29 cellular contexts compared by ENCODE assay signal in the genomic region with DNA sequence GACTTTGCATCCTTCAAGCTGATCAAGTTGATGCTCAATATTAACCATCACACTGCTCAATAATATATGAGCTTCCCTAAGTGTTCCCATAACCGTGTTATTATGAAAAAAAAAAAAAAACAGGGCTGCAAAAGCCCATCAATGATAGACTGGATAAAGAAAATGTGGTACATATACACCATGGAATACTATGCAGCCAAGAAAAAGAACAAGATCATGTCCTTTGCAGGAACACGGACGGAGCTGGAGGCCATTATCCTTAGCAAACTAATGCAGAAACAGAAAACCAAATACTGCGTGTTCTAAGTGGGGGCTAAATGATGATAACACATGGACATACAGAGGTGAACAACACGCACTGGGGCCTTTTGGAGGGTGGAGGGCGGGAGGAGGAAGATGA.
"Had no signal": no experiment of that assay in that cellular context is flagged by ENCODE, and none has a peak within 500 bp of the region (broad histone marks: within the 10 kb centered on the region; RNA-seq: fewer than 3 reads in every experiment).

No MANE protein-coding gene starts in this region.

- ATAC-seq: effector memory CD8-positive, alpha-beta T cell; esophagus mucosa; foreskin keratinocyte; gastrocnemius medialis; gastroesophageal sphincter; heart left ventricle; heart right ventricle had no signal

- H3K4me3 ChIP-seq: colonic mucosa, coronary artery, dorsolateral prefrontal cortex, esophagus muscularis mucosa, esophagus squamous epithelium, gastrocnemius medialis, gastroesophageal sphincter, heart left ventricle, heart right ventricle, hepatocyte had no signal

- DNase-seq: colonic mucosa; cortex of kidney; dermis blood vessel endothelial cell; dorsolateral prefrontal cortex; effector CD4-positive, alpha-beta T cell; effector CD8-positive, alpha-beta T cell; effector memory CD4-positive, alpha-beta T cell; effector memory CD8-positive, alpha-beta T cell; endodermal cell; erythroblast; esophagus squamous epithelium; foreskin fibroblast; foreskin keratinocyte; gastrocnemius medialis; glutamatergic neuron; head of caudate nucleus; heart left ventricle; heart right ventricle; hippocampal formation had no signal

- H3K36me3 ChIP-seq: colonic mucosa, esophagus muscularis mucosa, esophagus squamous epithelium, gastrocnemius medialis, gastroesophageal sphincter, heart left ventricle, heart right ventricle had no signal

- H3K4me1 ChIP-seq: colonic mucosa, esophagus muscularis mucosa, esophagus squamous epithelium, foreskin keratinocyte, gastrocnemius medialis, gastroesophageal sphincter, heart left ventricle, heart right ventricle had no signal

- H3K27ac ChIP-seq: colonic mucosa, coronary artery, dorsolateral prefrontal cortex, epithelial cell of prostate, esophagus muscularis mucosa, esophagus squamous epithelium, foreskin keratinocyte, gastrocnemius medialis, gastroesophageal sphincter, heart left ventricle, heart right ventricle, hepatocyte had no signal

- H3K27me3 ChIP-seq: colonic mucosa, dorsolateral prefrontal cortex, esophagus muscularis mucosa, foreskin keratinocyte, gastrocnemius medialis, gastroesophageal sphincter, heart left ventricle, hepatocyte had no signal

- H3K9me3 ChIP-seq: colonic mucosa had no signal

- H3K4me2 ChIP-seq: hepatocyte had no signal

- H3K79me2 ChIP-seq: hepatocyte had no signal

- H2AFZ ChIP-seq: hepatocyte had no signal

- FAIRE-seq: colon, endometrium, endothelial cell of umbilical vein, frontal cortex had no signal
